ENCODE assay signal across 14 cellular contexts in the genomic region with DNA sequence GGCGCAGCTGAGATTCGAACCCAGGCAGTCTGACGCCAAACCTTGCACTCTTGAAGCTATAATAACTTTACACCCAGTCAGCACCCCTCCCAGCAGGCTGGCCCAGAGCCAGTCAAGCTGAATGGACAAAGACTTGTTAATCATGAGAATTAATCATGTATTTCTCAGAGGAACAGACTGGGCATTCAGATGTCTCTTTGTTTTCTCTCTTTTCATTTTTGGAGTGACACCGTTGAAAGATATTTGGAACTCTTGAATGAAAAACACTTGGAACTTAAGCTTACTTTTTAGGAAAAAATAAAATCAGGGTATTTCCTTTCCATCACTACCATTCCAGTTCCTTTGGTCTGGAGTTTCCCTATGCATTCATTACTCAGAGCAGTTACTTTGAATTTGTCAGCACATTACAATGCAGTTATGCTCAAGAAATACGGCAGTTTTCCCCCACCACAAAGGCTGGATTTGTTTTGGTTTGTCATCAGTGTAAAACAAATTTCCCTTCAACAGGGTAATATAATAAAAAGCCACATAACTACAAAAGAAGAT. TPM values are rescaled to one million over a fixed set of nuclear protein-coding genes. Genes with fewer than 3 reads are reported as not detected.
A peak's percentile ranks its signal among the peaks of the same experiment; 100 is the strongest.
DNase-seq lines count a peak whose midpoint lies in the region; FAIRE-seq and TF ChIP-seq lines count a peak whose summit lies in the region.
"Had no signal": no experiment of that assay in that cellular context is flagged by ENCODE, and none has a peak within 500 bp of the region (broad histone marks: within the 10 kb centered on the region; RNA-seq: fewer than 3 reads in every experiment).

No MANE protein-coding gene starts in this region.

- no peaks in the 10 kb centered on the region for H3K36me3 Mint-ChIP-seq in activated CD4-positive, alpha-beta memory T cell treated with anti-CD3 and anti-CD28 coated beads, Interleukin-2, amount 10 ng/mL, durations not matched to agents 7 days and 5 days (ENCODE audit: low read depth)
- H3K36me3 Mint-ChIP-seq in activated naive CD4-positive, alpha-beta T cell treated with anti-CD3 and anti-CD28 coated beads for 36 hours (ENCODE audit: low read depth), result no peaks in the 10 kb centered on the region

- H3K27ac Mint-ChIP-seq in activated CD4-positive, alpha-beta memory T cell treated with anti-CD3 and anti-CD28 coated beads, Interleukin-2, amount 10 ng/mL, durations not matched to agents 7 days and 5 days, result no peak overlapping the region
- H3K27ac Mint-ChIP-seq in activated naive CD4-positive, alpha-beta T cell treated with anti-CD3 and anti-CD28 coated beads for 36 hours, result no peak overlapping the region

- peak overlapping the region; percentile 78 for H3K27ac ChIP-seq in brain microvascular endothelial cell
- peak overlapping the region; percentile 73 for H3K27ac ChIP-seq in keratinocyte (ENCODE audit: control insufficient read depth, insufficient read depth, low read length)
- H3K27ac ChIP-seq: BLaER1 treated with 17β-estradiol and CSF1 and Interleukin-3, amounts not matched to agents 10 nM and 100 nM; body of pancreas; upper lobe of left lung had no signal

- POLR2A ChIA-PET in activated CD4-positive, alpha-beta memory T cell treated with anti-CD3 and anti-CD28 coated beads, Interleukin-2, amount 10 ng/mL, durations not matched to agents 7 days and 5 days (lab: Charles Lee), result no interaction called here

- H2AFZ ChIP-seq in keratinocyte (ENCODE audit: control insufficient read depth, low read length), result peak overlapping the region; percentile 2

- in situ Hi-C loops in brain microvascular endothelial cell (cut with HindIII; ENCODE audit: low pct_ligation_motif_present, low sequenced_read_pairs), result no loop called here

- peak overlapping the region; percentile 24 for H3K4me2 ChIP-seq in keratinocyte (ENCODE audit: control insufficient read depth, extremely low read depth, insufficient read depth, low read depth, low read length)
- H3K4me2 ChIP-seq: BLaER1 treated with 17β-estradiol and CSF1 and Interleukin-3, amounts not matched to agents 10 nM and 100 nM had no signal

- no peak overlapping the region for H3K4me3 Mint-ChIP-seq in activated CD4-positive, alpha-beta memory T cell treated with anti-CD3 and anti-CD28 coated beads, Interleukin-2, amount 10 ng/mL, durations not matched to agents 7 days and 5 days
- no peak overlapping the region for H3K4me3 Mint-ChIP-seq in activated naive CD4-positive, alpha-beta T cell treated with anti-CD3 and anti-CD28 coated beads for 36 hours

- no peaks in the 10 kb centered on the region for H3K4me1 Mint-ChIP-seq in activated CD4-positive, alpha-beta memory T cell treated with anti-CD3 and anti-CD28 coated beads, Interleukin-2, amount 10 ng/mL, durations not matched to agents 7 days and 5 days
- no peaks in the 10 kb centered on the region for H3K4me1 Mint-ChIP-seq in activated naive CD4-positive, alpha-beta T cell treated with anti-CD3 and anti-CD28 coated beads for 36 hours (ENCODE audit: low read depth)

- H3K9me3 ChIP-seq in keratinocyte (ENCODE audit: control insufficient read depth, low read depth, low read length), result no peaks in the 10 kb centered on the region
- H3K9me3 ChIP-seq: body of pancreas, upper lobe of left lung had no signal

- peak; percentile 88 for FAIRE-seq in keratinocyte (lab: Jason Lieb, UNC)
- FAIRE-seq: GM18507, islet of Langerhans had no signal

- intact Hi-C loops in activated naive CD4-positive, alpha-beta T cell treated with anti-CD3 and anti-CD28 coated beads for 36 hours (cut with micrococcal nuclease), result no loop called here

- H3K9me1 ChIP-seq in keratinocyte (ENCODE audit: control insufficient read depth, extremely low read depth, insufficient read depth, low read length), result no peaks in the 10 kb centered on the region

- no peaks in the 10 kb centered on the region for H3K9me3 Mint-ChIP-seq in activated CD4-positive, alpha-beta memory T cell treated with anti-CD3 and anti-CD28 coated beads, Interleukin-2, amount 10 ng/mL, durations not matched to agents 7 days and 5 days
- no peaks in the 10 kb centered on the region for H3K9me3 Mint-ChIP-seq in activated naive CD4-positive, alpha-beta T cell treated with anti-CD3 and anti-CD28 coated beads for 36 hours

- CTCF ChIA-PET in activated CD4-positive, alpha-beta memory T cell treated with anti-CD3 and anti-CD28 coated beads, Interleukin-2, amount 10 ng/mL, durations not matched to agents 7 days and 5 days (lab: Charles Lee), result no interaction called here
- CTCF ChIA-PET in activated naive CD4-positive, alpha-beta T cell treated with anti-CD3 and anti-CD28 coated beads for 36 hours (lab: Charles Lee), result interaction anchor here (1.0 kb wide), 1 partner anchor 91 kb away, joined by 4 read pairs; no protein-coding TSS in a partner anchor

- H3K27me3 Mint-ChIP-seq in activated CD4-positive, alpha-beta memory T cell treated with anti-CD3 and anti-CD28 coated beads, Interleukin-2, amount 10 ng/mL, durations not matched to agents 7 days and 5 days, result peaks cover 10% of the 10 kb centered on the region
- H3K27me3 Mint-ChIP-seq in activated naive CD4-positive, alpha-beta T cell treated with anti-CD3 and anti-CD28 coated beads for 36 hours (ENCODE audit: low read depth), result peaks cover 12% of the 10 kb centered on the region

- peak overlapping the region; percentile 17 for H3K9ac ChIP-seq in keratinocyte (ENCODE audit: control insufficient read depth, extremely low read depth, insufficient read depth, low read length)
- H3K9ac ChIP-seq: BLaER1 treated with 17β-estradiol and CSF1 and Interleukin-3, amounts not matched to agents 10 nM and 100 nM had no signal

- no peaks in the 10 kb centered on the region for H3K79me2 ChIP-seq in keratinocyte (ENCODE audit: control insufficient read depth, insufficient read depth, low read length)

- H4K20me1 ChIP-seq in keratinocyte (ENCODE audit: control insufficient read depth, extremely low read depth, insufficient read depth, low read length), result no peaks in the 10 kb centered on the region
- H4K20me1 ChIP-seq: BLaER1 treated with 17β-estradiol and CSF1 and Interleukin-3, amounts not matched to agents 10 nM and 100 nM had no signal

- H3K4me3 ChIP-seq in HFF-Myc (replicated peaks; ENCODE audit: low read depth, low read length) (no peak overlapping the region), brain microvascular endothelial cell (ENCODE audit: low read depth, low read length) (no peak overlapping the region), keratinocyte (ENCODE audit: control insufficient read depth in 2 of 3, extremely low read depth in 1 of 3, insufficient read depth in 2 of 3, low read depth in 1 of 3, low read length in 3 of 3) (no peak overlapping the region)
- H3K4me3 ChIP-seq: BLaER1 treated with 17β-estradiol and CSF1 and Interleukin-3, amounts not matched to agents 10 nM and 100 nM; body of pancreas; upper lobe of left lung had no signal

- H3K36me3 ChIP-seq in brain microvascular endothelial cell (replicated peaks), result no peaks in the 10 kb centered on the region
- no peaks in the 10 kb centered on the region for H3K36me3 ChIP-seq in keratinocyte (ENCODE audit: control insufficient read depth in 2 of 2, extremely low read depth in 1 of 2, insufficient read depth in 2 of 2, low read length in 2 of 2)
- H3K36me3 ChIP-seq: BLaER1 treated with 17β-estradiol and CSF1 and Interleukin-3, amounts not matched to agents 10 nM and 100 nM; upper lobe of left lung had no signal

- peaks cover 21% of the 10 kb centered on the region for H3K4me1 ChIP-seq in keratinocyte (ENCODE audit: control insufficient read depth, extremely low read depth, insufficient read depth, low read length)
- H3K4me1 ChIP-seq: BLaER1 treated with 17β-estradiol and CSF1 and Interleukin-3, amounts not matched to agents 10 nM and 100 nM; upper lobe of left lung had no signal

- TF ChIP-seq CTCF in HFF-Myc (IDR thresholded peaks at IDR 0.05; ENCODE audit: low read depth, low read length, missing control alignments) (no peak), brain microvascular endothelial cell (IDR thresholded peaks at IDR 0.05; ENCODE audit: low read depth, low read length, missing control alignments) (no peak), keratinocyte (optimal IDR thresholded peaks at IDR 0.05 in 1 of 3, IDR thresholded peaks at IDR 0.05 in 1 of 3, conservative IDR thresholded peaks at IDR 0.05 in 1 of 3; ENCODE audit: extremely low read depth in 1 of 3, insufficient read depth in 2 of 3, low read length in 3 of 3) (no peak)

- dilution Hi-C loops in keratinocyte (cut with MboI; ENCODE audit: extremely low pct_ligation_motif_present, low sequenced_read_pairs), result no loop called here

- DNase-seq in A172 (ENCODE audit: low spot score), result peak; percentile 96
- DNase-seq in HFF-Myc (ENCODE audit: extremely low read depth, low read depth), result peak; percentile 41
- peak; percentile 89 for DNase-seq in brain microvascular endothelial cell
- DNase-seq in keratinocyte (ENCODE audit: low read depth, low spot score), result peak; percentile 65
- no peak for DNase-seq in activated CD4-positive, alpha-beta memory T cell treated with anti-CD3 and anti-CD28 coated beads, Interleukin-2, amount 10 ng/mL, durations not matched to agents 7 days and 5 days
- no peak for DNase-seq in activated naive CD4-positive, alpha-beta T cell treated with anti-CD3 and anti-CD28 coated beads for 36 hours
- DNase-seq in DMS53 (lab: John Stamatoyannopoulos, UW), result no peak
- DNase-seq in stimulated activated naive CD4-positive, alpha-beta T cell treated with Interleukin-2 at 50 U/mL for 16 hours (lab: John Stamatoyannopoulos, UW), result no peak
- DNase-seq: KG1, upper lobe of left lung had no signal

- H3K27me3 ChIP-seq in brain microvascular endothelial cell (replicated peaks) (no peaks in the 10 kb centered on the region), keratinocyte (ENCODE audit: control insufficient read depth, extremely low read depth, insufficient read depth, low read length) (no peaks in the 10 kb centered on the region)
- H3K27me3 ChIP-seq: BLaER1 treated with 17β-estradiol and CSF1 and Interleukin-3, amounts not matched to agents 10 nM and 100 nM; body of pancreas; upper lobe of left lung had no signal

RNA-seq across cellular contexts. Expression of gene MAMDC2, which starts 22.5 kb away (rescaled TPM):
- total RNA-seq in A172 (2014; rRNA removed; shearing (Covaris generic)), result 4.2 and 6.0 TPM in 2 replicates
- polyA plus RNA-seq in keratinocyte, result 1.3 to 8.2 TPM (median 4.2 TPM) in 3 replicates
- polyA plus RNA-seq in keratinocyte (2011; ENCODE audit: low read depth), result 0.21 TPM
- 0.83 and 1.1 TPM in 2 replicates for polyA plus RNA-seq in keratinocyte (2011; cell fraction: cytosol; rRNA removed)
- 3.7 and 4.0 TPM in 2 replicates for polyA plus RNA-seq in keratinocyte (2011; cell fraction: nucleus; rRNA removed)
- 0.31 and 6.7 TPM in 2 replicates for polyA plus RNA-seq in keratinocyte (2012; ENCODE audit: low replicate concordance)
- 2.0 to 4.7 TPM (median 4.4 TPM) in 3 replicates for polyA minus RNA-seq in keratinocyte
- polyA minus RNA-seq in keratinocyte (2011; cell fraction: cytosol; rRNA and poly(A)+ RNA removed), result 1.5 TPM
- polyA minus RNA-seq in keratinocyte (2011; cell fraction: nucleus; rRNA and poly(A)+ RNA removed), result 3.3 and 4.8 TPM in 2 replicates
- total RNA-seq in activated CD4-positive, alpha-beta memory T cell treated with anti-CD3 and anti-CD28 coated beads, Interleukin-2, amount 10 ng/mL, durations not matched to agents 7 days and 5 days, result under 1 TPM in 1 of 2 experiments, not detected in 1; 0.05 TPM
- not detected for total RNA-seq in activated naive CD4-positive, alpha-beta T cell treated with anti-CD3 and anti-CD28 coated beads for 36 hours

Comparison
In these comparisons a context has a peak if more than half of its experiments do, and no peak if none do; other contexts are left out.
1. DNase-seq: peak in A172 (single experiment), HFF-Myc (single experiment), brain microvascular endothelial cell (single experiment) and keratinocyte (single experiment); none in activated CD4-positive, alpha-beta memory T cell treated with anti-CD3 and anti-CD28 coated beads, Interleukin-2, amount 10 ng/mL, durations not matched to agents 7 days and 5 days (single experiment), activated naive CD4-positive, alpha-beta T cell treated with anti-CD3 and anti-CD28 coated beads for 36 hours (single experiment), DMS53 (single experiment) and stimulated activated naive CD4-positive, alpha-beta T cell treated with Interleukin-2 at 50 U/mL for 16 hours (single experiment).